ENCODE assay signal across 1 cellular context in the genomic region with DNA sequence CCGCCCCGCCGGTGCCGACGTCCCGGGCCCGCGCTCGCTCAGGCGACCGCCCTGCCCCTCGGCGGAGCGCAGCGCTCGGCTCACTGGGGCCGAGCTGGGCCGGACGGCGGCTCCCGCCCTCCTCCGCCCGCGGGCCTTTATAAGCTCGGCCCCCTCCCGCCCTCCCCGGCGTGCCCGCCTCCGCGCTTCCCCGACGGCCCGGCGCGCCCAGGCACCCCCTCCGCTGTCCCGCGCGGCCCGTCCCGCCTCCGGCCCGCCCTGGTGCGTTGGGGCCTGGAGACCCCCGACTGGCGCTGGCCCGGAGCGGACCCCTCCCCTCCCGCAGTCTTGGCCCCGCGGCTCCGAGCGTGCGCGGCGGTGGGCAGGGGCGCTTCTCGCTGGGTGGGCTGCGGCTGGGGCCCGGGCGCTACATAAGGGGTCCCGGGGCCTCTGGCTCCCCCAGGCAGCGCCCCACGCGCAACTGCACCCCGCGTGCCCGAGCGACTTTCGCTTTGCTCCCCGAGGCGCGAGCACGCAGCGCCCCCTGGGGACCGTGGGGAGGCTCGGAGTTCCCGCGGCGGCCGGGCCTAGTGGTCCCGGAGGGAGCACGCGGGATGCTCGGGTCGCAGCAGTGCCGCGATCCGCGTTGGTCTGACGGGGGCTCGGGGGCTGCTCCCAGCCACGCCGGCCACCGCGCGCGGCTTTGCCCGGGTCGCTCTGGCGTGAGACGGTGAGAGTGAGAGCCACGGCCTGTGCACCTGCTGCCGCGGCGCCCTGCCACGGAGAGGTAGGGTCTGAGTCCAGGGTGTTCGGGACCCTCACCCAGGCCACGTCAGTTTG.
TF ChIP-seq lines count a peak whose summit lies in the region.

A gene with protein sequence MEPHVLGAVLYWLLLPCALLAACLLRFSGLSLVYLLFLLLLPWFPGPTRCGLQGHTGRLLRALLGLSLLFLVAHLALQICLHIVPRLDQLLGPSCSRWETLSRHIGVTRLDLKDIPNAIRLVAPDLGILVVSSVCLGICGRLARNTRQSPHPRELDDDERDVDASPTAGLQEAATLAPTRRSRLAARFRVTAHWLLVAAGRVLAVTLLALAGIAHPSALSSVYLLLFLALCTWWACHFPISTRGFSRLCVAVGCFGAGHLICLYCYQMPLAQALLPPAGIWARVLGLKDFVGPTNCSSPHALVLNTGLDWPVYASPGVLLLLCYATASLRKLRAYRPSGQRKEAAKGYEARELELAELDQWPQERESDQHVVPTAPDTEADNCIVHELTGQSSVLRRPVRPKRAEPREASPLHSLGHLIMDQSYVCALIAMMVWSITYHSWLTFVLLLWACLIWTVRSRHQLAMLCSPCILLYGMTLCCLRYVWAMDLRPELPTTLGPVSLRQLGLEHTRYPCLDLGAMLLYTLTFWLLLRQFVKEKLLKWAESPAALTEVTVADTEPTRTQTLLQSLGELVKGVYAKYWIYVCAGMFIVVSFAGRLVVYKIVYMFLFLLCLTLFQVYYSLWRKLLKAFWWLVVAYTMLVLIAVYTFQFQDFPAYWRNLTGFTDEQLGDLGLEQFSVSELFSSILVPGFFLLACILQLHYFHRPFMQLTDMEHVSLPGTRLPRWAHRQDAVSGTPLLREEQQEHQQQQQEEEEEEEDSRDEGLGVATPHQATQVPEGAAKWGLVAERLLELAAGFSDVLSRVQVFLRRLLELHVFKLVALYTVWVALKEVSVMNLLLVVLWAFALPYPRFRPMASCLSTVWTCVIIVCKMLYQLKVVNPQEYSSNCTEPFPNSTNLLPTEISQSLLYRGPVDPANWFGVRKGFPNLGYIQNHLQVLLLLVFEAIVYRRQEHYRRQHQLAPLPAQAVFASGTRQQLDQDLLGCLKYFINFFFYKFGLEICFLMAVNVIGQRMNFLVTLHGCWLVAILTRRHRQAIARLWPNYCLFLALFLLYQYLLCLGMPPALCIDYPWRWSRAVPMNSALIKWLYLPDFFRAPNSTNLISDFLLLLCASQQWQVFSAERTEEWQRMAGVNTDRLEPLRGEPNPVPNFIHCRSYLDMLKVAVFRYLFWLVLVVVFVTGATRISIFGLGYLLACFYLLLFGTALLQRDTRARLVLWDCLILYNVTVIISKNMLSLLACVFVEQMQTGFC (N-terminal part only) (minus strand): TSS at position 115 of the 819 bp plus-strand sequence. CDS start 256 bp downstream, outside the sequence.

TF ChIP-seq in K562, 482 proteins besides CTCF, POLR2A, EP300 and RAD21 (continued from another document and continues in another):
- TF ChIP-seq ZZZ3 (IDR thresholded peaks at IDR 0.05) (no peak), KAT7 (CRISPR knock-in tag; IDR thresholded peaks at IDR 0.05; ENCODE audit: borderline replicate concordance) (peak; percentile 100), ZNF239 (CRISPR knock-in tag; IDR thresholded peaks at IDR 0.05) (no peak), ZNF79 (CRISPR knock-in tag; IDR thresholded peaks at IDR 0.05; ENCODE audit: low read depth) (no peak), PCBP2 (IDR thresholded peaks at IDR 0.05; ENCODE audit: low read depth, low read length, poor library complexity, severe bottlenecking) (no peak), ZKSCAN8 (CRISPR knock-in tag; IDR thresholded peaks at IDR 0.05) (no peak), JUNB (CRISPR knock-in tag; conservative IDR thresholded peaks at IDR 0.05) (no peak), CC2D1A (IDR thresholded peaks at IDR 0.05) (no peak), ZNF3 (CRISPR knock-in tag; IDR thresholded peaks at IDR 0.05) (no peak), ZNF77 (CRISPR knock-in tag; IDR thresholded peaks at IDR 0.05) (no peak), RBFOX2 (IDR thresholded peaks at IDR 0.05; ENCODE audit: low read depth, low read length) (peak; percentile 78), NR1H2 (CRISPR knock-in tag; IDR thresholded peaks at IDR 0.05) (no peak), SAP30 (IDR thresholded peaks at IDR 0.05; ENCODE audit: borderline replicate concordance, insufficient read depth, low read depth, low read length, poor library complexity, severe bottlenecking) (no peak), MECOM (CRISPR knock-in tag; IDR thresholded peaks at IDR 0.05) (no peak), ZNF165 (CRISPR knock-in tag; IDR thresholded peaks at IDR 0.05; ENCODE audit: borderline replicate concordance) (no peak), NFATC3 (IDR thresholded peaks at IDR 0.05) (no peak), RBM15 (IDR thresholded peaks at IDR 0.05; ENCODE audit: insufficient read depth, low read length) (no peak), CHD1 (IDR thresholded peaks at IDR 0.05; ENCODE audit: low read length) (no peak), ELF2 (CRISPR knock-in tag; IDR thresholded peaks at IDR 0.05) (no peak), FOXK1 (CRISPR knock-in tag; IDR thresholded peaks at IDR 0.05; ENCODE audit: borderline replicate concordance) (peak; percentile 70; the same call in 1 of the 2 replicates), XRCC4 (IDR thresholded peaks at IDR 0.05; ENCODE audit: extremely low read depth, insufficient read depth, insufficient read length) (no peak), ZNF699 (CRISPR knock-in tag; IDR thresholded peaks at IDR 0.05; ENCODE audit: insufficient replicate concordance) (no peak), NR4A1 (CRISPR knock-in tag; IDR thresholded peaks at IDR 0.05) (no peak), NR4A1 (tag; IDR thresholded peaks at IDR 0.05) (peak; percentile 30; the same call in 1 of the 2 replicates), ZBED1 (IDR thresholded peaks at IDR 0.05) (no peak), PML (IDR thresholded peaks at IDR 0.05; ENCODE audit: low read length) (0 out of 2 replicates have a peak, but pooled peaks have one; percentile 20), DDX20 (tag; IDR thresholded peaks at IDR 0.05; ENCODE audit: low read depth) (no peak), SMAD4 (CRISPR knock-in tag; conservative IDR thresholded peaks at IDR 0.05) (peak; percentile 71; the same call in 1 of the 2 replicates), TBP (optimal IDR thresholded peaks at IDR 0.05; ENCODE audit: low read depth, low read length) (peak; percentile 93), KDM4B (IDR thresholded peaks at IDR 0.05; ENCODE audit: borderline replicate concordance in 2 of 2, low read depth in 1 of 2) (peak in 1 of 2 experiments; percentile 66; a peak in 1 of 4 replicates), CSDE1 (IDR thresholded peaks at IDR 0.05) (no peak), ZNF589 (CRISPR knock-in tag; IDR thresholded peaks at IDR 0.05; ENCODE audit: low read depth) (no peak)
- TF ChIP-seq, protein P1, sequence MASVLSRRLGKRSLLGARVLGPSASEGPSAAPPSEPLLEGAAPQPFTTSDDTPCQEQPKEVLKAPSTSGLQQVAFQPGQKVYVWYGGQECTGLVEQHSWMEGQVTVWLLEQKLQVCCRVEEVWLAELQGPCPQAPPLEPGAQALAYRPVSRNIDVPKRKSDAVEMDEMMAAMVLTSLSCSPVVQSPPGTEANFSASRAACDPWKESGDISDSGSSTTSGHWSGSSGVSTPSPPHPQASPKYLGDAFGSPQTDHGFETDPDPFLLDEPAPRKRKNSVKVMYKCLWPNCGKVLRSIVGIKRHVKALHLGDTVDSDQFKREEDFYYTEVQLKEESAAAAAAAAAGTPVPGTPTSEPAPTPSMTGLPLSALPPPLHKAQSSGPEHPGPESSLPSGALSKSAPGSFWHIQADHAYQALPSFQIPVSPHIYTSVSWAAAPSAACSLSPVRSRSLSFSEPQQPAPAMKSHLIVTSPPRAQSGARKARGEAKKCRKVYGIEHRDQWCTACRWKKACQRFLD (CRISPR knock-in tag; IDR thresholded peaks at IDR 0.05), result no peak
- TF ChIP-seq, protein P2, sequence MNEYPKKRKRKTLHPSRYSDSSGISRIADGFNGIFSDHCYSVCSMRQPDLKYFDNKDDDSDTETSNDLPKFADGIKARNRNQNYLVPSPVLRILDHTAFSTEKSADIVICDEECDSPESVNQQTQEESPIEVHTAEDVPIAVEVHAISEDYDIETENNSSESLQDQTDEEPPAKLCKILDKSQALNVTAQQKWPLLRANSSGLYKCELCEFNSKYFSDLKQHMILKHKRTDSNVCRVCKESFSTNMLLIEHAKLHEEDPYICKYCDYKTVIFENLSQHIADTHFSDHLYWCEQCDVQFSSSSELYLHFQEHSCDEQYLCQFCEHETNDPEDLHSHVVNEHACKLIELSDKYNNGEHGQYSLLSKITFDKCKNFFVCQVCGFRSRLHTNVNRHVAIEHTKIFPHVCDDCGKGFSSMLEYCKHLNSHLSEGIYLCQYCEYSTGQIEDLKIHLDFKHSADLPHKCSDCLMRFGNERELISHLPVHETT (CRISPR knock-in tag; conservative IDR thresholded peaks at IDR 0.05 in 1 of 2, IDR thresholded peaks at IDR 0.05 in 1 of 2), result peak in 1 of 2 experiments; percentile 60; a peak in 1 of 4 replicates
- TF ChIP-seq, protein P3, sequence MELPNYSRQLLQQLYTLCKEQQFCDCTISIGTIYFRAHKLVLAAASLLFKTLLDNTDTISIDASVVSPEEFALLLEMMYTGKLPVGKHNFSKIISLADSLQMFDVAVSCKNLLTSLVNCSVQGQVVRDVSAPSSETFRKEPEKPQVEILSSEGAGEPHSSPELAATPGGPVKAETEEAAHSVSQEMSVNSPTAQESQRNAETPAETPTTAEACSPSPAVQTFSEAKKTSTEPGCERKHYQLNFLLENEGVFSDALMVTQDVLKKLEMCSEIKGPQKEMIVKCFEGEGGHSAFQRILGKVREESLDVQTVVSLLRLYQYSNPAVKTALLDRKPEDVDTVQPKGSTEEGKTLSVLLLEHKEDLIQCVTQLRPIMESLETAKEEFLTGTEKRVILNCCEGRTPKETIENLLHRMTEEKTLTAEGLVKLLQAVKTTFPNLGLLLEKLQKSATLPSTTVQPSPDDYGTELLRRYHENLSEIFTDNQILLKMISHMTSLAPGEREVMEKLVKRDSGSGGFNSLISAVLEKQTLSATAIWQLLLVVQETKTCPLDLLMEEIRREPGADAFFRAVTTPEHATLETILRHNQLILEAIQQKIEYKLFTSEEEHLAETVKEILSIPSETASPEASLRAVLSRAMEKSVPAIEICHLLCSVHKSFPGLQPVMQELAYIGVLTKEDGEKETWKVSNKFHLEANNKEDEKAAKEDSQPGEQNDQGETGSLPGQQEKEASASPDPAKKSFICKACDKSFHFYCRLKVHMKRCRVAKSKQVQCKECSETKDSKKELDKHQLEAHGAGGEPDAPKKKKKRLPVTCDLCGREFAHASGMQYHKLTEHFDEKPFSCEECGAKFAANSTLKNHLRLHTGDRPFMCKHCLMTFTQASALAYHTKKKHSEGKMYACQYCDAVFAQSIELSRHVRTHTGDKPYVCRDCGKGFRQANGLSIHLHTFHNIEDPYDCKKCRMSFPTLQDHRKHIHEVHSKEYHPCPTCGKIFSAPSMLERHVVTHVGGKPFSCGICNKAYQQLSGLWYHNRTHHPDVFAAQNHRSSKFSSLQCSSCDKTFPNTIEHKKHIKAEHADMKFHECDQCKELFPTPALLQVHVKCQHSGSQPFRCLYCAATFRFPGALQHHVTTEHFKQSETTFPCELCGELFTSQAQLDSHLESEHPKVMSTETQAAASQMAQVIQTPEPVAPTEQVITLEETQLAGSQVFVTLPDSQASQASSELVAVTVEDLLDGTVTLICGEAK (IDR thresholded peaks at IDR 0.05), result peak; percentile 34
- TF ChIP-seq, protein P3 (CRISPR knock-in tag; IDR thresholded peaks at IDR 0.05), result no peak
